ENCODE assay signal across 29 cellular contexts in the genomic region with DNA sequence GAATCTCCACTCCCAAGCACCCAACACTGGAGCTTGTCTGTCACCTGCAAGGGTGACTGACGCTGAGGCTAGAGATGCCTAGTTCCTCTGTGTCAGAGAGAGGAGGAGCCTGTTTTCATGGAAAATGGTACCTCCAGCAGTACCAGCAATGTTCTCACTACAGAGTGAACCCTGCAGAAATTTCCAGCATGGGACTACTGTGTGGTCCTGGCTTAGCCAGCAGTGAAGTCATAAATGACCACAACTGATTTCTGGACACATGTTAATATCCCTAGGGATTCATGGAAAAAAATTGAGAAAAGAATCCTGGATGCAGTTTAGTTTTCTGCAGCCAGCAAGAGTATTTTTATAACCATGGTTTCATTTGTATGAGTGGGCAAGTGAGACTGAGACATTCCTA.
"Had no signal": no experiment of that assay in that cellular context is flagged by ENCODE, and none has a peak within 500 bp of the region (broad histone marks: within the 10 kb centered on the region; RNA-seq: fewer than 3 reads in every experiment).

No MANE protein-coding gene starts in this region.

- H3K27me3 ChIP-seq: adrenal gland, body of pancreas, colonic mucosa, gastrocnemius medialis, heart left ventricle had no signal

- ATAC-seq: activated CD4-positive, alpha-beta T cell treated with anti-CD3 and anti-CD28 coated beads for 36 hours; activated CD8-positive, alpha-beta memory T cell treated with anti-CD3 and anti-CD28 coated beads, Interleukin-2, amount 10 ng/mL, durations not matched to agents 7 days and 5 days; activated CD8-positive, alpha-beta T cell treated with anti-CD3 and anti-CD28 coated beads, Interleukin-2, amount 10 ng/mL, durations not matched to agents 7 days and 5 days; activated naive CD8-positive, alpha-beta T cell treated with anti-CD3 and anti-CD28 coated beads, Interleukin-2, amount 50 U/mL, for 24 hours; body of pancreas; esophagus mucosa; foreskin keratinocyte; gastrocnemius medialis had no signal

- H3K36me3 ChIP-seq: adrenal gland, colonic mucosa, gastrocnemius medialis, heart left ventricle had no signal

- H3K4me3 ChIP-seq: adrenal gland, body of pancreas, colonic mucosa, gastrocnemius medialis, heart left ventricle had no signal

- H3K4me1 ChIP-seq: adrenal gland, body of pancreas, colonic mucosa, foreskin keratinocyte, gastrocnemius medialis had no signal

- H3K9me3 ChIP-seq: adrenal gland, body of pancreas, colonic mucosa, gastrocnemius medialis, heart left ventricle had no signal

- DNase-seq: activated CD4-positive, alpha-beta memory T cell treated with anti-CD3 and anti-CD28 coated beads for 36 hours; activated CD4-positive, alpha-beta T cell treated with anti-CD3 and anti-CD28 coated beads for 36 hours; activated CD4-positive, alpha-beta T cell treated with anti-CD3 and anti-CD28 coated beads, Interleukin-2, amount 10 ng/mL, durations not matched to agents 24 days and 14 days; activated CD4-positive, CD25-positive, alpha-beta regulatory T cell; activated CD4-positive, CD25-positive, alpha-beta regulatory T cell treated with anti-CD3 and anti-CD28 coated beads, Interleukin-2, amount 50 U/mL, for 72 hours; activated CD8-positive, alpha-beta memory T cell treated with anti-CD3 and anti-CD28 coated beads, Interleukin-2, amount 10 ng/mL, durations not matched to agents 7 days and 5 days; activated CD8-positive, alpha-beta memory T cell treated with anti-CD3 and anti-CD28 coated beads, Interleukin-2, amount 50 U/mL, for 4 hours; activated CD8-positive, alpha-beta T cell treated with anti-CD3 and anti-CD28 coated beads, Interleukin-2, amount 10 ng/mL, durations not matched to agents 7 days and 5 days; activated effector memory CD4-positive, alpha-beta T cell treated with anti-CD3 and anti-CD28 coated beads, Interleukin-2, amount 50 U/mL, for 16 hours; activated naive CD4-positive, alpha-beta T cell treated with anti-CD3 and anti-CD28 coated beads for 36 hours; activated naive CD8-positive, alpha-beta T cell treated with anti-CD3 and anti-CD28 coated beads for 36 hours; activated naive CD8-positive, alpha-beta T cell treated with anti-CD3 and anti-CD28 coated beads, Interleukin-2, amount 50 U/mL, for 24 hours; activated T-cell treated with anti-CD3 and anti-CD28 coated beads, Interleukin-2, amount 50 U/mL, for 1 hour; activated T-cell treated with anti-CD3 and anti-CD28 coated beads, Interleukin-2, amount 50 U/mL, for 48 hours; adrenal gland; amygdala; aorta; body of pancreas; central memory CD4-positive, alpha-beta T cell; cerebellar nuclear complex; colonic mucosa; effector CD8-positive, alpha-beta T cell; endodermal cell; foreskin keratinocyte; gastrocnemius medialis; glutamatergic neuron; heart left ventricle; T-helper 2 cell had no signal

- H3K27ac ChIP-seq: adrenal gland, body of pancreas, colonic mucosa, foreskin keratinocyte, gastrocnemius medialis, heart left ventricle had no signal
